Comparison of ENCODE assay signal across 8 cellular contexts in genomic region chr12:58161773-58162172, GRCh38.
"Had no signal": no experiment of that assay in that cellular context is flagged by ENCODE, and none has a peak within 500 bp of the region (broad histone marks: within the 10 kb centered on the region; RNA-seq: fewer than 3 reads in every experiment).

No MANE protein-coding gene starts in this region.

- H3K27ac ChIP-seq: GM23248, HL-60 had no signal

- H3K4me1 ChIP-seq: HAP-1 had no signal

- DNase-seq: GM23248, GOT3, H7, HFFc6 had no signal

- H3K9ac ChIP-seq: GM23248 had no signal

- FAIRE-seq: HepG2 had no signal

- H3K4me3 ChIP-seq: GM23248, HAP-1 had no signal

- H2AFZ ChIP-seq: GM23248 had no signal

- ATAC-seq: HCT116, HepG2 had no signal

- H3K9me3 ChIP-seq: HAP-1 had no signal

- H3K36me3 ChIP-seq: HAP-1 had no signal
